Comparison of ENCODE assay signal across 22 cellular contexts in genomic region chr17:50460831-50461526, GRCh38. TPM values are rescaled to one million over a fixed set of nuclear protein-coding genes. Genes with fewer than 3 reads are reported as not detected.
DNase-seq lines count a peak whose midpoint lies in the region; ATAC-seq and TF ChIP-seq lines count a peak whose summit lies in the region.
"Had no signal": no experiment of that assay in that cellular context is flagged by ENCODE, and none has a peak within 500 bp of the region (broad histone marks: within the 10 kb centered on the region; RNA-seq: fewer than 3 reads in every experiment).

No MANE protein-coding gene starts in this region.

- H3K18ac ChIP-seq in neuronal stem cell (ENCODE audit: low read length): peak overlapping the region; percentile 13

- H2BK5ac ChIP-seq in neuronal stem cell (ENCODE audit: low read length): no peak overlapping the region

- no peak for ATAC-seq in SK-N-SH treated with all-trans-retinoic acid at 6 μM for 48 hours
- ATAC-seq: K562 had no signal

- H3F3A ChIP-seq in SK-N-SH (replicated peaks; ENCODE audit: insufficient read depth): no peaks in the 10 kb centered on the region

- H3K4ac ChIP-seq in neuronal stem cell (ENCODE audit: low read length): no peak overlapping the region

- H3K36me3 ChIP-seq in SK-N-SH (replicated peaks in 1 of 2; ENCODE audit: control insufficient read depth in 1 of 2, insufficient read depth in 2 of 2, low read length in 1 of 2) (peaks cover 0 to 2% of the 10 kb centered on the region in 2 experiments), neuronal stem cell (replicated peaks in 1 of 2; ENCODE audit: control insufficient read depth in 2 of 2, insufficient read depth in 2 of 2, low read length in 2 of 2) (no peaks in the 10 kb centered on the region)
- H3K36me3 ChIP-seq: BE2C, HAP-1 had no signal

- TF ChIP-seq CTCF in SK-N-SH (IDR thresholded peaks at IDR 0.05): no peak
- TF ChIP-seq CTCF in GM20000 (IDR thresholded peaks at IDR 0.05; ENCODE audit: extremely low read depth, missing control alignments): no peak

- H3K4me1 ChIP-seq in SK-N-SH (ENCODE audit: control insufficient read depth in 1 of 2, insufficient read depth in 2 of 2, low read depth in 1 of 2, low read length in 1 of 2) (no peaks in the 10 kb centered on the region), neuronal stem cell (ENCODE audit: control insufficient read depth in 2 of 2, insufficient read depth in 1 of 2, low read depth in 1 of 2, low read length in 2 of 2) (no peaks in the 10 kb centered on the region)
- H3K4me1 ChIP-seq: BE2C, HAP-1 had no signal

- H3K27me3 ChIP-seq in SK-N-SH (ENCODE audit: insufficient read depth): no peaks in the 10 kb centered on the region
- peaks cover 0 to 18% (median 0%) of the 10 kb centered on the region in 3 experiments for H3K27me3 ChIP-seq in neuronal stem cell (ENCODE audit: control insufficient read depth in 3 of 3, insufficient read depth in 3 of 3, low read depth in 1 of 3, low read length in 3 of 3)
- H3K27me3 ChIP-seq: BE2C had no signal

- TF ChIP-seq EP300 in SK-N-SH (IDR thresholded peaks at IDR 0.05; ENCODE audit: borderline replicate concordance in 1 of 2, low read depth in 1 of 2, low read length in 1 of 2): no peak

- peak overlapping the region; percentile 63 for H3K14ac ChIP-seq in neuronal stem cell (ENCODE audit: low read length)

- H2AFZ ChIP-seq in SK-N-SH (ENCODE audit: low read depth) (no peak overlapping the region), neuronal stem cell (ENCODE audit: low read length) (no peak overlapping the region)

- H3K79me2 ChIP-seq in SK-N-SH (ENCODE audit: insufficient read depth): no peaks in the 10 kb centered on the region

- WGBS in SK-N-SH (ENCODE audit: low lambda C conversion rate): 86% methylated on average over 9 of the region's 9 CpGs
- WGBS in neuronal stem cell (ENCODE audit: extremely low coverage in 2 of 2, insufficient read length in 2 of 2, insufficient replicate concordance in 1 of 2), 2 donors: no CpG with 5 or more reads among the region's 9 CpGs

- TF ChIP-seq RAD21 in SK-N-SH (IDR thresholded peaks at IDR 0.05; ENCODE audit: low read length): no peak

- H3K9me3 ChIP-seq in SK-N-SH (no peaks in the 10 kb centered on the region), neuronal stem cell (replicated peaks in 1 of 2; ENCODE audit: control insufficient read depth in 2 of 2, insufficient read depth in 1 of 2, low read depth in 1 of 2, low read length in 2 of 2) (peaks cover 0 to 2% of the 10 kb centered on the region in 2 donors)
- H3K9me3 ChIP-seq: BE2C, HAP-1 had no signal

- DNase-seq in SK-N-SH (no peak), GM20000 (ENCODE audit: low spot score) (peak; percentile 3), neuronal stem cell (ENCODE audit: low spot score) (no peak), glomerular visceral epithelial cell (ENCODE audit: extremely low spot score) (no peak), NAMALWA (ENCODE audit: low spot score) (no peak), hippocampal formation (lab: John Stamatoyannopoulos, UW) (no peak)
- DNase-seq: 8988T; BE2C; C1 segment of cervical spinal cord; CD4-positive, CD25-positive, alpha-beta regulatory T cell; CD8-positive, alpha-beta memory T cell; COR-L47; DMS 273 treated with DMSO at 0.1 percent for 48 hours; DMS53; DND-41; EL; IMR-90 had no signal

- H3K9ac ChIP-seq in SK-N-SH (no peak overlapping the region), neuronal stem cell (ENCODE audit: low read depth, low read length, poor library complexity) (no peak overlapping the region)

- H3K4me2 ChIP-seq in SK-N-SH (no peak overlapping the region), neuronal stem cell (ENCODE audit: insufficient read depth, low read length, poor library complexity, severe bottlenecking) (no peak overlapping the region)

- POLR2A ChIA-PET in SK-N-SH (lab: Yijun Ruan, JAX): no interaction called here

- no peak overlapping the region for H2AK5ac ChIP-seq in neuronal stem cell (ENCODE audit: low read depth, low read length)

- H2BK120ac ChIP-seq in neuronal stem cell (ENCODE audit: low read depth, low read length): no peak overlapping the region

- CTCF ChIA-PET in SK-N-SH (lab: Yijun Ruan, JAX): interaction anchor here (0.6 to 4.1 kb wide), 4 partner anchors 12 to 186 kb away, joined by 3 to 18 read pairs (median 9); partner anchors contain the start of gene RSAD1

- H4K8ac ChIP-seq in neuronal stem cell (ENCODE audit: low read depth, low read length): no peak overlapping the region

- no peaks in the 10 kb centered on the region; the same call in 1 of the 2 replicates for H4K20me1 ChIP-seq in SK-N-SH (ENCODE audit: insufficient read depth)

- no peaks in the 10 kb centered on the region for H3K79me1 ChIP-seq in neuronal stem cell (ENCODE audit: low read depth, low read length)

- no peak overlapping the region for H2BK15ac ChIP-seq in neuronal stem cell (ENCODE audit: low read length)

- H3K4me3 ChIP-seq in SK-N-SH (ENCODE audit: low read depth in 2 of 2, low read length in 1 of 2): no peak overlapping the region
- no peak overlapping the region for H3K4me3 ChIP-seq in neuronal stem cell (ENCODE audit: low read length in 2 of 2)
- H3K4me3 ChIP-seq: HAP-1, K562 had no signal

- no peak overlapping the region for H2BK12ac ChIP-seq in neuronal stem cell (ENCODE audit: low read length)

- H3K27ac ChIP-seq in SK-N-SH (ENCODE audit: low read depth in 2 of 2, low read length in 1 of 2) (no peak overlapping the region), neuronal stem cell (replicated peaks; ENCODE audit: low read length) (no peak overlapping the region)
- H3K27ac ChIP-seq: HL-60 had no signal

- no peak overlapping the region for H4K91ac ChIP-seq in neuronal stem cell (ENCODE audit: low read depth, low read length, poor library complexity)

- no peaks in the 10 kb centered on the region for H3K9me2 ChIP-seq in SK-N-SH

- H3K23ac ChIP-seq in neuronal stem cell (ENCODE audit: low read depth, low read length, poor library complexity): peak overlapping the region; percentile 70

TF ChIP-seq in SK-N-SH treated with all-trans-retinoic acid at 6 μM for 48 hours, 23 proteins besides CTCF, POLR2A, EP300 and RAD21:
- no peak for TF ChIP-seq TCF4 (CRISPR knock-in tag; IDR thresholded peaks at IDR 0.05; ENCODE audit: borderline replicate concordance)
- peak; percentile 50; the same call in 1 of the 2 replicates for TF ChIP-seq ZNF70 (CRISPR knock-in tag; IDR thresholded peaks at IDR 0.05)
- TF ChIP-seq ZFP30 (CRISPR knock-in tag; IDR thresholded peaks at IDR 0.05): no peak

TF ChIP-seq in SK-N-SH, 30 proteins besides CTCF, POLR2A, EP300 and RAD21 (continues in another document):
- TF ChIP-seq NFIC (IDR thresholded peaks at IDR 0.05; ENCODE audit: borderline replicate concordance): no peak
- TF ChIP-seq USF2 (IDR thresholded peaks at IDR 0.05; ENCODE audit: borderline replicate concordance, low read depth, low read length): no peak
- TF ChIP-seq FOXJ3 (CRISPR knock-in tag; IDR thresholded peaks at IDR 0.05): no peak
- no peak for TF ChIP-seq FOXM1 (IDR thresholded peaks at IDR 0.05; ENCODE audit: low read depth)
- no peak for TF ChIP-seq RFX5 (IDR thresholded peaks at IDR 0.05; ENCODE audit: low read length)
- no peak for TF ChIP-seq JUND (IDR thresholded peaks at IDR 0.05)
- TF ChIP-seq RXRA (IDR thresholded peaks at IDR 0.05; ENCODE audit: borderline replicate concordance, low read depth): no peak
- TF ChIP-seq MEF2A (IDR thresholded peaks at IDR 0.05; ENCODE audit: borderline replicate concordance, low read depth): no peak
- TF ChIP-seq RCOR1 (IDR thresholded peaks at IDR 0.05; ENCODE audit: low read length): no peak
- no peak for TF ChIP-seq TAF1 (IDR thresholded peaks at IDR 0.05; ENCODE audit: borderline replicate concordance, low read depth, low read length)
- TF ChIP-seq MXI1 (IDR thresholded peaks at IDR 0.05; ENCODE audit: low read depth, low read length): no peak
- TF ChIP-seq EZH2phosphoT487 (IDR thresholded peaks at IDR 0.05; ENCODE audit: borderline replicate concordance, low read depth): no peak
- no peak for TF ChIP-seq SIN3A (IDR thresholded peaks at IDR 0.05; ENCODE audit: borderline replicate concordance, low read depth, low read length)
- TF ChIP-seq MAX (IDR thresholded peaks at IDR 0.05; ENCODE audit: low read depth): no peak
- TF ChIP-seq POLR2AphosphoS5 (IDR thresholded peaks at IDR 0.05; ENCODE audit: low read depth, low read length): no peak

RNA-seq across cellular contexts. Expression of gene CHAD, which starts 7.7 kb away (rescaled TPM):
- not detected in 2 replicates for polyA plus RNA-seq in SK-N-SH (2012; rRNA removed)
- not detected in 2 replicates for polyA plus RNA-seq in SK-N-SH (2012; cell fraction: cytosol; rRNA removed)
- 0.04 TPM in 1 of 2 replicates, not detected in the other for polyA plus RNA-seq in SK-N-SH (2012; cell fraction: nucleus; rRNA removed)
- not detected for polyA plus RNA-seq in neuronal stem cell (2013, experiment 1 of 2)
- 0.04 TPM for polyA plus RNA-seq in neuronal stem cell (2013, experiment 2 of 2)
- polyA plus RNA-seq: AG04450; CD4-positive, CD25-positive, alpha-beta regulatory T cell; CD8-positive, alpha-beta memory T cell; K562 had no signal

RNA-seq across cellular contexts. Expression of gene RSAD1, which starts 17.7 kb away (rescaled TPM):
- 44.7 and 58.9 TPM in 2 replicates for polyA plus RNA-seq in SK-N-SH (2012; rRNA removed)
- 27.0 and 35.4 TPM in 2 replicates for polyA plus RNA-seq in SK-N-SH (2012; cell fraction: cytosol; rRNA removed)
- 171 and 180 TPM in 2 replicates for polyA plus RNA-seq in SK-N-SH (2012; cell fraction: nucleus; rRNA removed)
- 8.9 TPM for polyA plus RNA-seq in neuronal stem cell (2013, experiment 1 of 2)
- 8.5 TPM for polyA plus RNA-seq in neuronal stem cell (2013, experiment 2 of 2)

RNA-seq across cellular contexts. Expression of gene ACSF2, which starts 35.0 kb away (rescaled TPM):
- 46.6 and 49.5 TPM in 2 replicates for polyA plus RNA-seq in SK-N-SH (2012; rRNA removed)
- polyA plus RNA-seq in SK-N-SH (2012; cell fraction: cytosol; rRNA removed): 34.6 and 41.5 TPM in 2 replicates
- polyA plus RNA-seq in SK-N-SH (2012; cell fraction: nucleus; rRNA removed): 128 and 151 TPM in 2 replicates
- 12.5 TPM for polyA plus RNA-seq in neuronal stem cell (2013, experiment 1 of 2)
- 13.0 TPM for polyA plus RNA-seq in neuronal stem cell (2013, experiment 2 of 2)

RNA-seq across cellular contexts. Expression of gene MYCBPAP, which starts 47.3 kb away (rescaled TPM):
- polyA plus RNA-seq in SK-N-SH (2012; rRNA removed): 2.4 and 4.4 TPM in 2 replicates
- 1.8 and 1.9 TPM in 2 replicates for polyA plus RNA-seq in SK-N-SH (2012; cell fraction: cytosol; rRNA removed)
- polyA plus RNA-seq in SK-N-SH (2012; cell fraction: nucleus; rRNA removed): 17.3 and 17.7 TPM in 2 replicates
- 1.8 TPM for polyA plus RNA-seq in neuronal stem cell (2013, experiment 1 of 2)
- polyA plus RNA-seq in neuronal stem cell (2013, experiment 2 of 2): 2.2 TPM
- polyA plus RNA-seq: CD8-positive, alpha-beta memory T cell; K562 had no signal
